Comparison of ENCODE assay signal across 18 cellular contexts in the genomic region with DNA sequence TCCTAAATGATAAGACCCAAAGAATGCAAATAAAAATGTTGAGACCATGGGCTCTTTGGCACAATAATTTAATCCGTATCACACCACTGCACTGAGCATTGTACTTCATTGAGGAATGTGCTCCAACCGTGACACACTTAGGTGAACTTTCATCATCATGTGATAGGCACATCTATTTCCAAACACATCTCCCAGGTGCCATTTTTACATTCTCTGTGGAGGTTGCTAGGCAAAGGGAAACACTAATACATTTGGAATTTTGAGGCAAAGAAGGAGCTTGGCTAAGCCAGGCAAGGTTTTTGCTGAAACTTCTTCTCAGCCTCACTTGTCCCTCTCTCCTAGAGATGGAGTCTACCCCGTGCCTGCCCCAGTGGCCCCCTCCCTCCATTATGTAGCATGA.
DNase-seq lines count a peak whose midpoint lies in the region; ATAC-seq and TF ChIP-seq lines count a peak whose summit lies in the region.
"Had no signal": no experiment of that assay in that cellular context is flagged by ENCODE, and none has a peak within 500 bp of the region (broad histone marks: within the 10 kb centered on the region; RNA-seq: fewer than 3 reads in every experiment).

No MANE protein-coding gene starts in this region.

- no peaks in the 10 kb centered on the region for H3K36me3 ChIP-seq in RWPE2 (ENCODE audit: low read depth)
- H3K36me3 ChIP-seq: left ventricle myocardium inferior, Peyer's patch had no signal

- peak; percentile 68; the same call in 2 of the 3 replicates for ATAC-seq in RWPE2 (ENCODE audit: low read depth)
- ATAC-seq in HG03378 (IDR thresholded peaks at IDR 0.05; ENCODE audit: unreplicated experiment): no peak
- no peak for ATAC-seq in natural killer cell
- ATAC-seq: stimulated activated naive CD8-positive, alpha-beta T cell treated with anti-CD3 and anti-CD28 coated beads, Interleukin-15, amount 100 ng/mL, for 72 hours had no signal

- no peaks in the 10 kb centered on the region for H3K4me1 Mint-ChIP-seq in natural killer cell
- H3K4me1 Mint-ChIP-seq: CD4-positive, CD25-positive, alpha-beta regulatory T cell; central memory CD8-positive, alpha-beta T cell; stimulated activated naive CD8-positive, alpha-beta T cell treated with anti-CD3 and anti-CD28 coated beads, Interleukin-15, amount 100 ng/mL, for 72 hours had no signal

- H3K27ac Mint-ChIP-seq in natural killer cell: no peak overlapping the region
- H3K27ac Mint-ChIP-seq: activated naive CD4-positive, alpha-beta T cell treated with anti-CD3 and anti-CD28 coated beads for 36 hours; CD4-positive, CD25-positive, alpha-beta regulatory T cell; stimulated activated naive CD8-positive, alpha-beta T cell treated with anti-CD3 and anti-CD28 coated beads, Interleukin-15, amount 100 ng/mL, for 72 hours had no signal

- H3K4me1 ChIP-seq in RWPE2 (ENCODE audit: insufficient read depth, poor library complexity, severe bottlenecking): peaks cover 12% of the 10 kb centered on the region
- H3K4me1 ChIP-seq: Peyer's patch had no signal

- peak; percentile 55 for DNase-seq in HCEC 1CT
- DNase-seq in RWPE2 (ENCODE audit: low spot score): no peak
- peak; percentile 53 for DNase-seq in fibroblast of peridontal ligament (ENCODE audit: extremely low read depth)
- DNase-seq in retinal pigment epithelial cell (ENCODE audit: low read depth): peak; percentile 97
- no peak for DNase-seq in natural killer cell
- DNase-seq in NCI-H2029 treated with DMSO at 0.1 percent for 48 hours (lab: John Stamatoyannopoulos, UW): no peak
- DNase-seq: activated CD4-positive, CD25-positive, alpha-beta regulatory T cell treated with anti-CD3 and anti-CD28 coated beads, Interleukin-2, amount 50 U/mL, for 72 hours; activated naive CD4-positive, alpha-beta T cell treated with anti-CD3 and anti-CD28 coated beads for 36 hours; CD4-positive, CD25-positive, alpha-beta regulatory T cell; hippocampal formation; Kasumi-1; left ventricle myocardium inferior; NCI-H1694 treated with DMSO at 0.1 percent for 48 hours; NCI-H748 treated with DMSO at 0.1 percent for 48 hours; Peyer's patch; stimulated activated naive CD8-positive, alpha-beta T cell treated with anti-CD3 and anti-CD28 coated beads, Interleukin-15, amount 100 ng/mL, for 72 hours had no signal

- peaks cover 0 to 2% of the 10 kb centered on the region in 2 donors for H3K9me3 Mint-ChIP-seq in natural killer cell
- H3K9me3 Mint-ChIP-seq: activated naive CD4-positive, alpha-beta T cell treated with anti-CD3 and anti-CD28 coated beads for 36 hours; stimulated activated naive CD8-positive, alpha-beta T cell treated with anti-CD3 and anti-CD28 coated beads, Interleukin-15, amount 100 ng/mL, for 72 hours had no signal

- no peaks in the 10 kb centered on the region for H3K27me3 ChIP-seq in RWPE2 (ENCODE audit: insufficient read depth, poor library complexity, severe bottlenecking)
- H3K27me3 ChIP-seq: Peyer's patch had no signal

- no peak overlapping the region for H3K4me3 Mint-ChIP-seq in natural killer cell
- H3K4me3 Mint-ChIP-seq: activated naive CD4-positive, alpha-beta T cell treated with anti-CD3 and anti-CD28 coated beads for 36 hours; CD4-positive, CD25-positive, alpha-beta regulatory T cell; central memory CD8-positive, alpha-beta T cell; stimulated activated naive CD8-positive, alpha-beta T cell treated with anti-CD3 and anti-CD28 coated beads, Interleukin-15, amount 100 ng/mL, for 72 hours had no signal

- TF ChIP-seq CTCF in RWPE2 (IDR thresholded peaks at IDR 0.05; ENCODE audit: poor library complexity, severe bottlenecking): no peak
- no peak for TF ChIP-seq CTCF in retinal pigment epithelial cell (conservative IDR thresholded peaks at IDR 0.05; ENCODE audit: low read depth, low read length)
- no peak for TF ChIP-seq CTCF in natural killer cell (IDR thresholded peaks at IDR 0.05)

- intact Hi-C loops in natural killer cell (cut with micrococcal nuclease): loop anchor here (5.0 kb wide), 1 partner anchor 1393 kb away; no protein-coding TSS in a partner anchor

- no peak overlapping the region for H3K27ac ChIP-seq in RWPE2 (ENCODE audit: poor library complexity, severe bottlenecking)
- H3K27ac ChIP-seq: left ventricle myocardium inferior, Peyer's patch had no signal

- H3K4me3 ChIP-seq in RWPE2 (ENCODE audit: severe bottlenecking) (no peak overlapping the region), retinal pigment epithelial cell (ENCODE audit: low read length) (no peak overlapping the region)
- H3K4me3 ChIP-seq: left ventricle myocardium inferior, Peyer's patch had no signal

- H3K36me3 Mint-ChIP-seq in natural killer cell: no peaks in the 10 kb centered on the region
- H3K36me3 Mint-ChIP-seq: CD4-positive, CD25-positive, alpha-beta regulatory T cell had no signal

- no peaks in the 10 kb centered on the region for H3K9me3 ChIP-seq in RWPE2 (ENCODE audit: severe bottlenecking)
- H3K9me3 ChIP-seq: left ventricle myocardium inferior, Peyer's patch had no signal

- no peaks in the 10 kb centered on the region for H3K27me3 Mint-ChIP-seq in natural killer cell (ENCODE audit: low read depth in 2 of 2)
- H3K27me3 Mint-ChIP-seq: central memory CD8-positive, alpha-beta T cell; stimulated activated naive CD8-positive, alpha-beta T cell treated with anti-CD3 and anti-CD28 coated beads, Interleukin-15, amount 100 ng/mL, for 72 hours had no signal

Comparison
In these comparisons a context has a peak if more than half of its experiments do, and no peak if none do; other contexts are left out.
1. DNase-seq: peak in HCEC 1CT (single experiment), fibroblast of peridontal ligament (single experiment) and retinal pigment epithelial cell (single experiment); none in RWPE2 (single experiment), natural killer cell (single experiment) and NCI-H2029 treated with DMSO at 0.1 percent for 48 hours (single experiment).